ENCODE assay signal across 8 cellular contexts in genomic region chr3:100403362-100403761, GRCh38. TPM values are rescaled to one million over a fixed set of nuclear protein-coding genes. Genes with fewer than 3 reads are reported as not detected.
DNase-seq lines count a peak whose midpoint lies in the region; ATAC-seq and TF ChIP-seq lines count a peak whose summit lies in the region.
"Not testable (repeated sequence)": the region's sequence is repeated elsewhere in the genome, so short reads cannot be mapped to it uniquely, and the experiment has no call there.

No MANE protein-coding gene starts in this region.

- POLR2A ChIA-PET in HEK293 (lab: Yijun Ruan, JAX), result not testable (repeated sequence)
- POLR2A ChIA-PET in T-cell (lab: Charles Lee), result interaction anchor here (0.6 to 0.8 kb wide), 2 partner anchors 19 to 622 kb away, joined by 3 to 6 read pairs; no protein-coding TSS in a partner anchor

- H3K36me3 Mint-ChIP-seq in T-cell, result peaks cover 14% of the 10 kb centered on the region

- H3K9ac ChIP-seq in fibroblast of lung (ENCODE audit: insufficient read depth, low read length), result not testable (repeated sequence)

- H3K4me3 ChIP-seq in HEK293 (ENCODE audit: low read depth, low read length), result not testable (repeated sequence)
- H3K4me3 ChIP-seq in ascending aorta, result peak overlapping the region; percentile 4 to 89
- H3K4me3 ChIP-seq in fibroblast of lung (replicated peaks in 1 of 4; ENCODE audit: control extremely low read depth in 1 of 4, insufficient read depth in 1 of 4, low read depth in 3 of 4, low read length in 4 of 4), result peak overlapping the region; percentile 71 to 97 (median 89)
- H3K4me3 ChIP-seq in right lobe of liver, result peak overlapping the region; percentile 80 to 91 (median 84)
- H3K4me3 ChIP-seq in retinal pigment epithelial cell (ENCODE audit: low read length), result peak overlapping the region; percentile 91

- not testable (repeated sequence) for ATAC-seq in T-cell (replicated peaks in 1 of 4); right lobe of liver

- WGBS in right lobe of liver (ENCODE audit: insufficient coverage, low coverage, low lambda C conversion rate, missing lambda C conversion rate), result 22% methylated on average over 5 of the region's 5 CpGs

- H3K9me3 ChIP-seq in HEK293 (ENCODE audit: control insufficient read depth, insufficient read depth, low read depth, low read length); ascending aorta; fibroblast of lung (ENCODE audit: control insufficient read depth, insufficient read depth, low read depth, low read length); right lobe of liver: not testable (repeated sequence)

- H3K9me3 Mint-ChIP-seq in T-cell, result not testable (repeated sequence)

- not testable (repeated sequence) for H3K36me3 ChIP-seq in HEK293 (ENCODE audit: control insufficient read depth in 2 of 2, insufficient read depth in 1 of 2, low read length in 2 of 2); ascending aorta; fibroblast of lung (ENCODE audit: control insufficient read depth, insufficient read depth, low read length); right lobe of liver

- TF ChIP-seq POLR2A in right lobe of liver (IDR thresholded peaks at IDR 0.05), result peak; percentile 31

- not testable (repeated sequence) for H3K27me3 ChIP-seq in ascending aorta; fibroblast of lung (ENCODE audit: control insufficient read depth, insufficient read depth, low read length); right lobe of liver

- peaks cover 52 to 64% (median 54%) of the 10 kb centered on the region in 3 donors for H3K4me1 Mint-ChIP-seq in T-cell

- H3K27ac Mint-ChIP-seq in T-cell, result peak overlapping the region in 1 of 2 donors; percentile 96

- peak; percentile 56; the same call in 1 of the 2 replicates for TF ChIP-seq CTCF in HEK293 (tag by site-specific recombination; IDR thresholded peaks at IDR 0.05)
- not testable (repeated sequence) for TF ChIP-seq CTCF in ascending aorta (IDR thresholded peaks at IDR 0.05); fibroblast of lung (conservative IDR thresholded peaks at IDR 0.05 in 1 of 2, IDR thresholded peaks at IDR 0.05 in 1 of 2; ENCODE audit: low read depth in 1 of 2, low read length in 2 of 2)
- peak in 1 of 4 donors; percentile 13 for TF ChIP-seq CTCF in right lobe of liver (IDR thresholded peaks at IDR 0.05)
- TF ChIP-seq CTCF in retinal pigment epithelial cell (conservative IDR thresholded peaks at IDR 0.05; ENCODE audit: low read depth, low read length), result peak; percentile 9

- peak overlapping the region in 2 of 3 donors; percentile 93 to 98 for H3K4me3 Mint-ChIP-seq in T-cell

- H3K4me2 ChIP-seq in fibroblast of lung (ENCODE audit: extremely low read depth, insufficient read depth, low read length), result peak overlapping the region; percentile 90

- not testable (repeated sequence) for H4K20me1 ChIP-seq in fibroblast of lung (ENCODE audit: control insufficient read depth, extremely low read depth, insufficient read depth, low read length)

- peak overlapping the region; percentile 10 for H2AFZ ChIP-seq in fibroblast of lung (ENCODE audit: low read length)

- not testable (repeated sequence) for H3K4me1 ChIP-seq in HEK293 (ENCODE audit: control insufficient read depth, insufficient read depth, low read length); fibroblast of lung (ENCODE audit: control insufficient read depth, extremely low read depth, insufficient read depth, low read length)
- peaks cover 10 to 26% of the 10 kb centered on the region in 2 donors for H3K4me1 ChIP-seq in ascending aorta
- peaks cover 0 to 24% (median 3%) of the 10 kb centered on the region in 4 donors for H3K4me1 ChIP-seq in right lobe of liver

- CTCF ChIA-PET in HEK293 (lab: Yijun Ruan, JAX), result interaction anchor here (1.3 kb wide), 1 partner anchor 68 kb away, joined by 4 read pairs; no protein-coding TSS in a partner anchor
- CTCF ChIA-PET in T-cell (lab: Charles Lee), result interaction anchor here in 1 of 2 donors (0.6 kb wide), 1 partner anchor 8 kb away, joined by 3 read pairs; no protein-coding TSS in a partner anchor

- H3K27ac ChIP-seq in HEK293 (ENCODE audit: extremely low read depth, low read depth, low read length), result peak overlapping the region; percentile 11; the same call in 1 of the 2 replicates
- not testable (repeated sequence) for H3K27ac ChIP-seq in ascending aorta
- H3K27ac ChIP-seq in fibroblast of lung (ENCODE audit: insufficient read depth, low read length), result peak overlapping the region; percentile 98
- H3K27ac ChIP-seq in right lobe of liver, result peak overlapping the region in 1 of 3 donors; percentile 1

- intact Hi-C loops in ascending aorta (cut with DNase I), result loop anchor here (5.0 kb wide), 1 partner anchor 1169 kb away; the partner anchor contains the start of gene PCNP
- intact Hi-C loops in right lobe of liver (cut with DNase I), result not testable (repeated sequence)

- DNase-seq in COLO668 (lab: John Stamatoyannopoulos, UW; ENCODE audit: unreplicated experiment), result peak; percentile 10
- DNase-seq in NCI-H2227 (lab: John Stamatoyannopoulos, UW; ENCODE audit: unreplicated experiment), result peak; percentile 34
- DNase-seq in T-cell; ascending aorta (ENCODE audit: low spot score in 2 of 2); retinal pigment epithelial cell (ENCODE audit: low read depth): not testable (repeated sequence)
- DNase-seq in fibroblast of lung (ENCODE audit: low read depth in 2 of 2), result peak in 1 of 2 donors; percentile 28
- peak in 1 of 3 donors; percentile 59 for DNase-seq in right lobe of liver

- H3K27me3 Mint-ChIP-seq in T-cell, result not testable (repeated sequence)

- peaks cover 45% of the 10 kb centered on the region for H3K79me2 ChIP-seq in fibroblast of lung (ENCODE audit: control insufficient read depth, insufficient read depth, low read length)

TF ChIP-seq in HEK293, 187 proteins besides CTCF, POLR2A, EP300 and RAD21:
- TF ChIP-seq ZNF362 (tag by site-specific recombination; IDR thresholded peaks at IDR 0.05), result peak; percentile 88; the same call in 1 of the 2 replicates
- TF ChIP-seq ZNF664 (tag by site-specific recombination; IDR thresholded peaks at IDR 0.05), result peak; percentile 99
- peak; percentile 58; the same call in 1 of the 2 replicates for TF ChIP-seq ZNF140 (tag by site-specific recombination; IDR thresholded peaks at IDR 0.05)
- 0 out of 2 replicates have a peak, but pooled peaks have one; percentile 15 for TF ChIP-seq ZXDB (tag by site-specific recombination; IDR thresholded peaks at IDR 0.05)
- TF ChIP-seq ZNF692 (tag by site-specific recombination; IDR thresholded peaks at IDR 0.05), result 0 out of 2 replicates have a peak, but pooled peaks have one; percentile 16
- peak; percentile 56; the same call in 1 of the 2 replicates for TF ChIP-seq OSR2 (tag by site-specific recombination; IDR thresholded peaks at IDR 0.05)
- peak; percentile 32; the same call in 1 of the 2 replicates for TF ChIP-seq ZNF600 (tag by site-specific recombination; IDR thresholded peaks at IDR 0.05)
- TF ChIP-seq ZNF335 (tag by site-specific recombination; conservative IDR thresholded peaks at IDR 0.05), result peak; percentile 95
- TF ChIP-seq ZEB2 (tag by site-specific recombination; IDR thresholded peaks at IDR 0.05), result 0 out of 2 replicates have a peak, but pooled peaks have one; percentile 27
- peak; percentile 71; the same call in 1 of the 2 replicates for TF ChIP-seq YY1 (tag by site-specific recombination; IDR thresholded peaks at IDR 0.05)

RNA-seq across cellular contexts. Expression of gene LNP1, which starts 2.0 kb away (rescaled TPM):
- total RNA-seq in T-cell, result 1 to 10 TPM in 4 of 5 donors, under 1 TPM in 1; 0.88 to 1.7 (median 1.4) TPM
- 1.3 TPM for total RNA-seq in ascending aorta
- 3.1 and 4.1 TPM in 2 replicates for total RNA-seq in fibroblast of lung
- 3.5 and 4.7 TPM in 2 replicates for polyA plus RNA-seq in fibroblast of lung
- 1.9 and 2.4 TPM in 2 replicates for polyA plus RNA-seq in fibroblast of lung (2012)
- polyA minus RNA-seq in fibroblast of lung (ENCODE audit: low replicate concordance), result 0.79 and 2.6 TPM in 2 replicates
- 1 to 10 TPM in 5 of 6 experiments, under 1 TPM in 1; 0.89 to 1.9 (median 1.7) TPM for total RNA-seq in right lobe of liver

RNA-seq across cellular contexts. Expression of gene TOMM70, which starts 2.5 kb away (rescaled TPM):
- total RNA-seq in T-cell (10 to 100 TPM; 23.5 to 33.9 (median 33.6) TPM), ascending aorta (16.4 TPM), fibroblast of lung (50.8 and 56.1 TPM in 2 replicates), right lobe of liver (10 to 100 TPM; 30.2 to 44.9 (median 39.6) TPM)
- 41.8 and 44.2 TPM in 2 replicates for polyA plus RNA-seq in fibroblast of lung
- 32.7 and 36.8 TPM in 2 replicates for polyA plus RNA-seq in fibroblast of lung (2012)
- 2.8 and 6.1 TPM in 2 replicates for polyA minus RNA-seq in fibroblast of lung (ENCODE audit: low replicate concordance)
